Comparison of ENCODE assay signal across 7 cellular contexts in genomic region chr9:98117097-98117496, GRCh38. TPM values are rescaled to one million over a fixed set of nuclear protein-coding genes. Genes with fewer than 3 reads are reported as not detected.
DNase-seq lines count a peak whose midpoint lies in the region; ATAC-seq and TF ChIP-seq lines count a peak whose summit lies in the region.
"Not testable (repeated sequence)": the region's sequence is repeated elsewhere in the genome, so short reads cannot be mapped to it uniquely, and the experiment has no call there.

No MANE protein-coding gene starts in this region.

- not testable (repeated sequence) for H3K36me3 ChIP-seq in CD4-positive, CD25-positive, alpha-beta regulatory T cell (ENCODE audit: control insufficient read depth, insufficient read depth, low read length)

- peak overlapping the region; percentile 97 to 99 (median 98) for H3K27ac Mint-ChIP-seq in CD4-positive, CD25-positive, alpha-beta regulatory T cell
- H3K27ac Mint-ChIP-seq in T-helper 17 cell, result peak overlapping the region; percentile 97
- H3K27ac Mint-ChIP-seq in activated CD8-positive, alpha-beta T cell treated with anti-CD3 and anti-CD28 coated beads, Interleukin-2, amount 10 ng/mL, durations not matched to agents 7 days and 5 days, result not testable (repeated sequence)
- peak overlapping the region; percentile 5 for H3K27ac Mint-ChIP-seq in activated naive CD8-positive, alpha-beta T cell
- H3K27ac Mint-ChIP-seq in effector memory CD8-positive, alpha-beta T cell, result peak overlapping the region; percentile 95 to 99
- H3K27ac Mint-ChIP-seq in natural killer cell treated with Interleukin-12 subunit alpha and Interleukin-12 subunit beta and Interleukin-15 and Interleukin-18, amount 100 ng/mL, for 72 hours, result peak overlapping the region; percentile 83 to 91

- not testable (repeated sequence) for DNase-seq in CD4-positive, CD25-positive, alpha-beta regulatory T cell; HL-60 (ENCODE audit: low read depth in 1 of 2, low spot score in 1 of 2); T-helper 17 cell; activated CD8-positive, alpha-beta T cell treated with anti-CD3 and anti-CD28 coated beads, Interleukin-2, amount 10 ng/mL, durations not matched to agents 7 days and 5 days; effector memory CD8-positive, alpha-beta T cell; natural killer cell treated with Interleukin-12 subunit alpha and Interleukin-12 subunit beta and Interleukin-15 and Interleukin-18, amount 100 ng/mL, for 72 hours (ENCODE audit: low spot score)

- H3K4me1 Mint-ChIP-seq in CD4-positive, CD25-positive, alpha-beta regulatory T cell, result peaks cover 22 to 88% (median 55%) of the 10 kb centered on the region in 4 donors
- peaks cover 38% of the 10 kb centered on the region for H3K4me1 Mint-ChIP-seq in T-helper 17 cell
- H3K4me1 Mint-ChIP-seq in activated CD8-positive, alpha-beta T cell treated with anti-CD3 and anti-CD28 coated beads, Interleukin-2, amount 10 ng/mL, durations not matched to agents 7 days and 5 days (ENCODE audit: low read depth), result peaks cover 54% of the 10 kb centered on the region
- H3K4me1 Mint-ChIP-seq in activated naive CD8-positive, alpha-beta T cell (ENCODE audit: low read depth), result peaks cover 53% of the 10 kb centered on the region
- peaks cover 38 to 54% of the 10 kb centered on the region in 2 donors for H3K4me1 Mint-ChIP-seq in effector memory CD8-positive, alpha-beta T cell (ENCODE audit: low read depth in 2 of 2)
- H3K4me1 Mint-ChIP-seq in natural killer cell treated with Interleukin-12 subunit alpha and Interleukin-12 subunit beta and Interleukin-15 and Interleukin-18, amount 100 ng/mL, for 72 hours (ENCODE audit: low read depth in 2 of 2), result peaks cover 27 to 34% of the 10 kb centered on the region in 2 donors

- POLR2A ChIA-PET in activated CD8-positive, alpha-beta T cell treated with anti-CD3 and anti-CD28 coated beads, Interleukin-2, amount 10 ng/mL, durations not matched to agents 7 days and 5 days (lab: Charles Lee), result interaction anchor here (1.0 to 2.8 kb wide), 5 partner anchors 8 to 139 kb away, joined by 3 to 49 read pairs (median 19); partner anchors contain the start of genes CORO2A and TBC1D2

- H3K27me3 ChIP-seq in CD4-positive, CD25-positive, alpha-beta regulatory T cell (ENCODE audit: control insufficient read depth, insufficient read depth, low read length); HL-60 (ENCODE audit: insufficient read depth, poor library complexity, severe bottlenecking): not testable (repeated sequence)

- ATAC-seq in CD4-positive, CD25-positive, alpha-beta regulatory T cell (ENCODE audit: low read depth in 2 of 2); T-helper 17 cell; activated CD8-positive, alpha-beta T cell treated with anti-CD3 and anti-CD28 coated beads, Interleukin-2, amount 10 ng/mL, durations not matched to agents 7 days and 5 days; effector memory CD8-positive, alpha-beta T cell (replicated peaks); natural killer cell treated with Interleukin-12 subunit alpha and Interleukin-12 subunit beta and Interleukin-15 and Interleukin-18, amount 100 ng/mL, for 72 hours: not testable (repeated sequence)

- peaks cover 76% of the 10 kb centered on the region for H3K4me1 ChIP-seq in CD4-positive, CD25-positive, alpha-beta regulatory T cell (ENCODE audit: control insufficient read depth, insufficient read depth, low read length, poor library complexity, severe bottlenecking)

- not testable (repeated sequence) for H3K27me3 Mint-ChIP-seq in CD4-positive, CD25-positive, alpha-beta regulatory T cell; T-helper 17 cell; activated CD8-positive, alpha-beta T cell treated with anti-CD3 and anti-CD28 coated beads, Interleukin-2, amount 10 ng/mL, durations not matched to agents 7 days and 5 days (ENCODE audit: low read depth); activated naive CD8-positive, alpha-beta T cell; effector memory CD8-positive, alpha-beta T cell; natural killer cell treated with Interleukin-12 subunit alpha and Interleukin-12 subunit beta and Interleukin-15 and Interleukin-18, amount 100 ng/mL, for 72 hours

- not testable (repeated sequence) for TF ChIP-seq CTCF in HL-60 (IDR thresholded peaks at IDR 0.05; ENCODE audit: insufficient read depth, low read length)

- not testable (repeated sequence) for H3K9me3 Mint-ChIP-seq in CD4-positive, CD25-positive, alpha-beta regulatory T cell; activated CD8-positive, alpha-beta T cell treated with anti-CD3 and anti-CD28 coated beads, Interleukin-2, amount 10 ng/mL, durations not matched to agents 7 days and 5 days (ENCODE audit: insufficient read depth); activated naive CD8-positive, alpha-beta T cell (ENCODE audit: low read depth); effector memory CD8-positive, alpha-beta T cell; natural killer cell treated with Interleukin-12 subunit alpha and Interleukin-12 subunit beta and Interleukin-15 and Interleukin-18, amount 100 ng/mL, for 72 hours

- peaks cover 16% of the 10 kb centered on the region for H3K36me3 Mint-ChIP-seq in CD4-positive, CD25-positive, alpha-beta regulatory T cell
- not testable (repeated sequence) for H3K36me3 Mint-ChIP-seq in T-helper 17 cell (ENCODE audit: low read depth); activated naive CD8-positive, alpha-beta T cell; natural killer cell treated with Interleukin-12 subunit alpha and Interleukin-12 subunit beta and Interleukin-15 and Interleukin-18, amount 100 ng/mL, for 72 hours
- peaks cover 47% of the 10 kb centered on the region for H3K36me3 Mint-ChIP-seq in activated CD8-positive, alpha-beta T cell treated with anti-CD3 and anti-CD28 coated beads, Interleukin-2, amount 10 ng/mL, durations not matched to agents 7 days and 5 days (ENCODE audit: low read depth)
- H3K36me3 Mint-ChIP-seq in effector memory CD8-positive, alpha-beta T cell (ENCODE audit: insufficient read depth), result peaks cover 32% of the 10 kb centered on the region

- H3K9me3 ChIP-seq in CD4-positive, CD25-positive, alpha-beta regulatory T cell (ENCODE audit: control insufficient read depth in 2 of 2, low read length in 2 of 2); T-helper 17 cell (ENCODE audit: control insufficient read depth, low read length, poor library complexity, severe bottlenecking): not testable (repeated sequence)

- peak overlapping the region; percentile 64 to 99 (median 82) for H3K4me3 Mint-ChIP-seq in CD4-positive, CD25-positive, alpha-beta regulatory T cell
- not testable (repeated sequence) for H3K4me3 Mint-ChIP-seq in T-helper 17 cell; activated naive CD8-positive, alpha-beta T cell; effector memory CD8-positive, alpha-beta T cell; natural killer cell treated with Interleukin-12 subunit alpha and Interleukin-12 subunit beta and Interleukin-15 and Interleukin-18, amount 100 ng/mL, for 72 hours
- peak overlapping the region; percentile 10 for H3K4me3 Mint-ChIP-seq in activated CD8-positive, alpha-beta T cell treated with anti-CD3 and anti-CD28 coated beads, Interleukin-2, amount 10 ng/mL, durations not matched to agents 7 days and 5 days

- H3K4me3 ChIP-seq in CD4-positive, CD25-positive, alpha-beta regulatory T cell (ENCODE audit: low read depth, low read length), result peak overlapping the region; percentile 83
- H3K4me3 ChIP-seq in HL-60 (replicated peaks; ENCODE audit: insufficient read depth, low read length), result not testable (repeated sequence)

- H3K27ac ChIP-seq in CD4-positive, CD25-positive, alpha-beta regulatory T cell (ENCODE audit: insufficient read depth, low read length, poor library complexity, severe bottlenecking), result peak overlapping the region; percentile 91
- H3K27ac ChIP-seq in HL-60 (replicated peaks), result peak overlapping the region; percentile 96

- CTCF ChIA-PET in activated CD8-positive, alpha-beta T cell treated with anti-CD3 and anti-CD28 coated beads, Interleukin-2, amount 10 ng/mL, durations not matched to agents 7 days and 5 days (lab: Charles Lee), result interaction anchor here (1.3 to 2.7 kb wide), 5 partner anchors 8 to 139 kb away, joined by 3 to 50 read pairs (median 39); partner anchors contain the start of gene TBC1D2

RNA-seq across cellular contexts. Expression of gene TRIM14, which starts 1.9 kb away (rescaled TPM):
- 120 TPM for total RNA-seq in CD4-positive, CD25-positive, alpha-beta regulatory T cell
- polyA plus RNA-seq in CD4-positive, CD25-positive, alpha-beta regulatory T cell, result 10 to 100 TPM; 65.2 to 94.0 (median 73.7) TPM
- 10 to 100 TPM; 63.8 to 64.6 TPM for total RNA-seq in T-helper 17 cell
- 10 to 100 TPM; 85.2 to 90.5 TPM for total RNA-seq in activated CD8-positive, alpha-beta T cell treated with anti-CD3 and anti-CD28 coated beads, Interleukin-2, amount 10 ng/mL, durations not matched to agents 7 days and 5 days
- 10 to 100 TPM; 29.4 to 49.0 TPM for total RNA-seq in natural killer cell treated with Interleukin-12 subunit alpha and Interleukin-12 subunit beta and Interleukin-15 and Interleukin-18, amount 100 ng/mL, for 72 hours
